8 cellular contexts compared by ENCODE assay signal in genomic region chr12:49366652-49367380, GRCh38. TPM values are rescaled to one million over a fixed set of nuclear protein-coding genes. Genes with fewer than 3 reads are reported as not detected.
DNase-seq lines count a peak whose midpoint lies in the region; ATAC-seq and TF ChIP-seq lines count a peak whose summit lies in the region.

No MANE protein-coding gene starts in this region.

- peaks cover 40% of the 10 kb centered on the region for H3K79me2 ChIP-seq in OCI-LY7 (ENCODE audit: insufficient read depth, low read depth, low read length)

- CTCF ChIA-PET in Calu3 (lab: Charles Lee) = interaction anchor here (0.7 to 1.8 kb wide), 6 partner anchors 9 to 213 kb away, joined by 3 to 8 read pairs (median 4); no protein-coding TSS in a partner anchor
- CTCF ChIA-PET in OCI-LY7 (lab: Charles Lee; ENCODE audit: unreplicated experiment) = interaction anchor here (0.6 to 1.7 kb wide), 6 partner anchors 9 to 879 kb away, joined by 3 to 10 read pairs (median 5); partner anchors contain the start of gene DNAJC22

- ATAC-seq in GM21515 (IDR thresholded peaks at IDR 0.05; ENCODE audit: unreplicated experiment) = peak; percentile 57

- H3K9ac ChIP-seq in mucosa of stomach (ENCODE audit: low read length) = peak overlapping the region; percentile 89

- peaks cover 24% of the 10 kb centered on the region for H3K36me3 Mint-ChIP-seq in Calu3 (ENCODE audit: insufficient read depth, unreplicated experiment)

- no peaks in the 10 kb centered on the region for H3K9me3 ChIP-seq in OCI-LY7 (ENCODE audit: low read length)
- H3K9me3 ChIP-seq in mucosa of stomach (ENCODE audit: control insufficient read depth, low read length) = no peaks in the 10 kb centered on the region

- no peaks in the 10 kb centered on the region for H3K4me1 Mint-ChIP-seq in Calu3 (ENCODE audit: low read depth, unreplicated experiment)

- no peaks in the 10 kb centered on the region for H3K27me3 ChIP-seq in mucosa of stomach (ENCODE audit: control insufficient read depth, insufficient read depth, low read length)

- BruUV-seq in Calu3 (replicated peaks; lab: Mats Ljungman, UMichigan) = TSS peak; percentile 92
- TSS peak; percentile 93 for BruUV-seq in OCI-LY7 (replicated peaks; lab: Mats Ljungman, UMichigan)

- TF ChIP-seq CTCF in Calu3 (IDR thresholded peaks at IDR 0.05; ENCODE audit: unreplicated experiment) (peak; percentile 2), OCI-LY7 (conservative IDR thresholded peaks at IDR 0.05; ENCODE audit: low read length) (peak; percentile 19; the same call in 1 of the 2 replicates), epithelial cell of proximal tubule (conservative IDR thresholded peaks at IDR 0.05; ENCODE audit: low read depth, low read length) (no peak)

- H3K27ac ChIP-seq in OCI-LY7 (ENCODE audit: low read depth, low read length, poor library complexity, severe bottlenecking) = peak overlapping the region; percentile 88

- peak; percentile 91 for DNase-seq in Calu3
- peak; percentile 93 for DNase-seq in HuH-7.5 (ENCODE audit: low spot score)
- peak; percentile 95 for DNase-seq in OCI-LY7 (ENCODE audit: low spot score)
- peak; percentile 77 for DNase-seq in activated T-cell treated with anti-CD3 and anti-CD28 coated beads for 4 hours
- DNase-seq in epithelial cell of proximal tubule (ENCODE audit: low read depth) = no peak
- DNase-seq in stimulated activated CD8-positive, alpha-beta memory T cell treated with anti-CD3 and anti-CD28 coated beads, Interleukin-4, amount 100 ng/mL, for 4 hours (ENCODE audit: low read depth in 2 of 2, low spot score in 1 of 2) = peak; percentile 63 to 64

- peaks cover 12% of the 10 kb centered on the region for H3K36me3 ChIP-seq in OCI-LY7 (ENCODE audit: insufficient read depth, low read length)
- no peaks in the 10 kb centered on the region for H3K36me3 ChIP-seq in mucosa of stomach (ENCODE audit: control insufficient read depth, insufficient read depth, low read length)

- peaks cover 34% of the 10 kb centered on the region for H3K4me1 ChIP-seq in OCI-LY7 (ENCODE audit: insufficient read depth, low read length, poor library complexity, severe bottlenecking)
- peaks cover 5% of the 10 kb centered on the region for H3K4me1 ChIP-seq in mucosa of stomach (ENCODE audit: control insufficient read depth, insufficient read depth, low read length)

- peak overlapping the region; percentile 80 for H3K4me3 Mint-ChIP-seq in Calu3 (ENCODE audit: low read depth, unreplicated experiment)

- peak overlapping the region; percentile 90 for H2AFZ ChIP-seq in OCI-LY7 (ENCODE audit: low read length)

- no peaks in the 10 kb centered on the region for H3K9me2 ChIP-seq in OCI-LY7 (ENCODE audit: insufficient read depth, low read length)

- H3K4me2 ChIP-seq in OCI-LY7 (ENCODE audit: low read length) = peak overlapping the region; percentile 83

- no peaks in the 10 kb centered on the region for H3K9me3 Mint-ChIP-seq in Calu3 (ENCODE audit: low read depth, unreplicated experiment)

- POLR2A ChIA-PET in OCI-LY7 (lab: Charles Lee) = interaction anchor here (0.5 to 2.9 kb wide), 19 partner anchors 8 to 409 kb away, joined by 3 to 13 read pairs (median 4); partner anchors contain the start of genes ARF3 and TROAP

- intact Hi-C loops in Calu3 (cut with micrococcal nuclease; ENCODE audit: unreplicated experiment) (no loop called here), OCI-LY7 (cut with micrococcal nuclease; ENCODE audit: unreplicated experiment) (loop anchor here (2.0 to 5.0 kb wide), 2 partner anchors 202 to 255 kb away; partner anchors contain the start of genes MCRS1 and PRPF40B)

- peak overlapping the region; percentile 68 for H3K27ac Mint-ChIP-seq in Calu3 (ENCODE audit: unreplicated experiment)

- H3K27me3 Mint-ChIP-seq in Calu3 (ENCODE audit: unreplicated experiment) = no peaks in the 10 kb centered on the region

- 0 out of 2 replicates have a peak, but pooled peaks cover 4% of the 10 kb centered on the region for H4K20me1 ChIP-seq in OCI-LY7 (ENCODE audit: insufficient read depth, low read length)

- peak overlapping the region; percentile 91 for H3K4me3 ChIP-seq in OCI-LY7 (ENCODE audit: low read depth, low read length, poor library complexity, severe bottlenecking)
- H3K4me3 ChIP-seq in epithelial cell of proximal tubule (ENCODE audit: low read depth, low read length) = peak overlapping the region; percentile 82
- H3K4me3 ChIP-seq in mucosa of stomach (ENCODE audit: low read length) = peak overlapping the region; percentile 80

RNA-seq across cellular contexts. Expression of gene SPATS2, which starts 0.4 kb away (rescaled TPM):
- total RNA-seq in Calu3 (2022) = 23.0 and 23.2 TPM in 2 replicates
- total RNA-seq in OCI-LY7 (2014; rRNA removed; shearing (Covaris generic)) = 19.1 and 22.7 TPM in 2 replicates
- 36.4 and 37.5 TPM in 2 replicates for total RNA-seq in OCI-LY7 (2022)
- total RNA-seq in epithelial cell of proximal tubule = 14.9 and 29.9 TPM in 2 replicates

RNA-seq across cellular contexts. Expression of gene DNAJC22, which starts 20.1 kb away (rescaled TPM):
- 9.6 and 15.7 TPM in 2 replicates for total RNA-seq in Calu3 (2022)
- 0.16 TPM in 1 of 2 replicates, not detected in the other for total RNA-seq in OCI-LY7 (2014; rRNA removed; shearing (Covaris generic))
- 0.76 and 1.1 TPM in 2 replicates for total RNA-seq in OCI-LY7 (2022)
- total RNA-seq in epithelial cell of proximal tubule = 0.40 and 1.0 TPM in 2 replicates

RNA-seq across cellular contexts. Expression of gene C1QL4, which starts 29.8 kb away (rescaled TPM):
- total RNA-seq in Calu3 (2022) (not detected in 2 replicates), OCI-LY7 (2022) (0.17 TPM in 1 of 2 replicates, not detected in the other), epithelial cell of proximal tubule (not detected in 2 replicates)
- total RNA-seq in OCI-LY7 (2014; rRNA removed; shearing (Covaris generic)) = 0.19 and 0.21 TPM in 2 replicates

RNA-seq across cellular contexts. Expression of gene TROAP, which starts 43.8 kb away (rescaled TPM):
- 38.5 and 49.8 TPM in 2 replicates for total RNA-seq in Calu3 (2022)
- 116 and 150 TPM in 2 replicates for total RNA-seq in OCI-LY7 (2014; rRNA removed; shearing (Covaris generic))
- 141 and 176 TPM in 2 replicates for total RNA-seq in OCI-LY7 (2022)
- 31.7 and 45.4 TPM in 2 replicates for total RNA-seq in epithelial cell of proximal tubule
